Comparison of ENCODE assay signal across 1 cellular context in the genomic region with DNA sequence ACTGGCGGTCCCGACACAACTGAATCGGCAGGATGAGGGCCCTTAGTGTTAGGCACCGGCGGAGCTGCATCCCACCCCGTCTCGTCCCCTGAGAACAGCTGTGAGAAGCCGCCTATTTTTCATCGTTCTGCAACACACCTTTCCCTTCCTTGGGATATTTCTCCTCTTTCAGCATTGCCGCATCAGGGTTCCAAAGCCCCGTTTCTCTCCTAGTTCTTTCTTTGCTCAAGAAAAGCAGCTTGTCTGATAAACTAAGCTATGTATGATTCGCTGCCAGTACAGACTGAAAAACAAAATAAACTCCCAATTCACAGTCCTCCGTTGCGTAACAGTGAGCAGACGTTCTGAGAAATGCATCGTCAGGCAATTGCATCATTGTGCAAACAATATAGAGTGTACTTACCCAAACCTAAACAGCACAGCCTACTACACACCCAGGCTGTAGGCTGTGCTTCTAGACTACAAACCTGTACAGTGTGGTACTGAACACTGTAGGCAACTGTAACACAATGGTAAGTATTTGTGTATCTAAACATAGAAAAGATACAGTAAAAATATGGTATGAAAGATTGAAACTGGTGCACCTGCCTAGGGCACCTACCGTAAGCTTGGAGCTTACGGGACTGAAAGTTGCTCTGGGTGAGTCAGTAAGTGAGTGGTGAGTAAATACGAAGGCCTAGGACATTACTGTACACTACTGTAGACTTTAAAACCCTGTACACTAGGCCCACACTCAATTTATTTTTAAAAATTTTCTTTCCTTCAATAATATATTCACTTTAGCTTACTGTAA.
TF ChIP-seq lines count a peak whose summit lies in the region.

No MANE protein-coding gene starts in this region.

TF ChIP-seq in HepG2, 621 proteins besides CTCF, POLR2A, EP300 and RAD21 (continued from another document and continues in another):
- TF ChIP-seq, protein P1, sequence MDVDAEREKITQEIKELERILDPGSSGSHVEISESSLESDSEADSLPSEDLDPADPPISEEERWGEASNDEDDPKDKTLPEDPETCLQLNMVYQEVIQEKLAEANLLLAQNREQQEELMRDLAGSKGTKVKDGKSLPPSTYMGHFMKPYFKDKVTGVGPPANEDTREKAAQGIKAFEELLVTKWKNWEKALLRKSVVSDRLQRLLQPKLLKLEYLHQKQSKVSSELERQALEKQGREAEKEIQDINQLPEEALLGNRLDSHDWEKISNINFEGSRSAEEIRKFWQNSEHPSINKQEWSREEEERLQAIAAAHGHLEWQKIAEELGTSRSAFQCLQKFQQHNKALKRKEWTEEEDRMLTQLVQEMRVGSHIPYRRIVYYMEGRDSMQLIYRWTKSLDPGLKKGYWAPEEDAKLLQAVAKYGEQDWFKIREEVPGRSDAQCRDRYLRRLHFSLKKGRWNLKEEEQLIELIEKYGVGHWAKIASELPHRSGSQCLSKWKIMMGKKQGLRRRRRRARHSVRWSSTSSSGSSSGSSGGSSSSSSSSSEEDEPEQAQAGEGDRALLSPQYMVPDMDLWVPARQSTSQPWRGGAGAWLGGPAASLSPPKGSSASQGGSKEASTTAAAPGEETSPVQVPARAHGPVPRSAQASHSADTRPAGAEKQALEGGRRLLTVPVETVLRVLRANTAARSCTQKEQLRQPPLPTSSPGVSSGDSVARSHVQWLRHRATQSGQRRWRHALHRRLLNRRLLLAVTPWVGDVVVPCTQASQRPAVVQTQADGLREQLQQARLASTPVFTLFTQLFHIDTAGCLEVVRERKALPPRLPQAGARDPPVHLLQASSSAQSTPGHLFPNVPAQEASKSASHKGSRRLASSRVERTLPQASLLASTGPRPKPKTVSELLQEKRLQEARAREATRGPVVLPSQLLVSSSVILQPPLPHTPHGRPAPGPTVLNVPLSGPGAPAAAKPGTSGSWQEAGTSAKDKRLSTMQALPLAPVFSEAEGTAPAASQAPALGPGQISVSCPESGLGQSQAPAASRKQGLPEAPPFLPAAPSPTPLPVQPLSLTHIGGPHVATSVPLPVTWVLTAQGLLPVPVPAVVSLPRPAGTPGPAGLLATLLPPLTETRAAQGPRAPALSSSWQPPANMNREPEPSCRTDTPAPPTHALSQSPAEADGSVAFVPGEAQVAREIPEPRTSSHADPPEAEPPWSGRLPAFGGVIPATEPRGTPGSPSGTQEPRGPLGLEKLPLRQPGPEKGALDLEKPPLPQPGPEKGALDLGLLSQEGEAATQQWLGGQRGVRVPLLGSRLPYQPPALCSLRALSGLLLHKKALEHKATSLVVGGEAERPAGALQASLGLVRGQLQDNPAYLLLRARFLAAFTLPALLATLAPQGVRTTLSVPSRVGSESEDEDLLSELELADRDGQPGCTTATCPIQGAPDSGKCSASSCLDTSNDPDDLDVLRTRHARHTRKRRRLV (CRISPR knock-in tag; IDR thresholded peaks at IDR 0.05): no peak
- no peak for TF ChIP-seq PHF8 (CRISPR knock-in tag; IDR thresholded peaks at IDR 0.05)
- TF ChIP-seq CCAR2 (optimal IDR thresholded peaks at IDR 0.05; ENCODE audit: low read depth, low read length): no peak
- no peak for TF ChIP-seq ZNF496 (CRISPR knock-in tag; IDR thresholded peaks at IDR 0.05; ENCODE audit: insufficient replicate concordance)
- TF ChIP-seq NFATC3 (CRISPR knock-in tag; IDR thresholded peaks at IDR 0.05): 0 out of 2 replicates have a peak, but pooled peaks have one; percentile 66
- no peak for TF ChIP-seq RFX5 (IDR thresholded peaks at IDR 0.05; ENCODE audit: low read depth, low read length)
- no peak for TF ChIP-seq RBFOX2 (IDR thresholded peaks at IDR 0.05; ENCODE audit: low read depth, low read length)
- no peak for TF ChIP-seq ZNF766 (CRISPR knock-in tag; IDR thresholded peaks at IDR 0.05; ENCODE audit: borderline replicate concordance)
- peak; percentile 91 for TF ChIP-seq ZNF331 (CRISPR knock-in tag; IDR thresholded peaks at IDR 0.05)
- TF ChIP-seq, protein P2, sequence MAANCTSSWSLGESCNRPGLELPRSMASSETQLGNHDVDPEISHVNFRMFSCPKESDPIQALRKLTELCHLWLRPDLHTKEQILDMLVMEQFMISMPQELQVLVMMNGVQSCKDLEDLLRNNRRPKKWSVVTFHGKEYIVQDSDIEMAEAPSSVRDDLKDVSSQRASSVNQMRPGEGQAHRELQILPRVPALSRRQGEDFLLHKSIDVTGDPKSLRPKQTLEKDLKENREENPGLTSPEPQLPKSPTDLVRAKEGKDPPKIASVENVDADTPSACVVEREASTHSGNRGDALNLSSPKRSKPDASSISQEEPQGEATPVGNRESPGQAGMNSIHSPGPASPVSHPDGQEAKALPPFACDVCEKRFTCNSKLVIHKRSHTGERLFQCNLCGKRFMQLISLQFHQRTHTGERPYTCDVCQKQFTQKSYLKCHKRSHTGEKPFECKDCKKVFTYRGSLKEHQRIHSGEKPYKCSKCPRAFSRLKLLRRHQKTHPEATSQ (CRISPR knock-in tag; IDR thresholded peaks at IDR 0.05; ENCODE audit: borderline replicate concordance): no peak
- no peak; the same call in 1 of the 2 replicates for TF ChIP-seq ZNF136 (CRISPR knock-in tag; IDR thresholded peaks at IDR 0.05; ENCODE audit: low read depth)
- TF ChIP-seq, protein P3, sequence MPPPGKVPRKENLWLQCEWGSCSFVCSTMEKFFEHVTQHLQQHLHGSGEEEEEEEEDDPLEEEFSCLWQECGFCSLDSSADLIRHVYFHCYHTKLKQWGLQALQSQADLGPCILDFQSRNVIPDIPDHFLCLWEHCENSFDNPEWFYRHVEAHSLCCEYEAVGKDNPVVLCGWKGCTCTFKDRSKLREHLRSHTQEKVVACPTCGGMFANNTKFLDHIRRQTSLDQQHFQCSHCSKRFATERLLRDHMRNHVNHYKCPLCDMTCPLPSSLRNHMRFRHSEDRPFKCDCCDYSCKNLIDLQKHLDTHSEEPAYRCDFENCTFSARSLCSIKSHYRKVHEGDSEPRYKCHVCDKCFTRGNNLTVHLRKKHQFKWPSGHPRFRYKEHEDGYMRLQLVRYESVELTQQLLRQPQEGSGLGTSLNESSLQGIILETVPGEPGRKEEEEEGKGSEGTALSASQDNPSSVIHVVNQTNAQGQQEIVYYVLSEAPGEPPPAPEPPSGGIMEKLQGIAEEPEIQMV (CRISPR knock-in tag; IDR thresholded peaks at IDR 0.05; ENCODE audit: low read depth): no peak
- TF ChIP-seq ZNF724P (CRISPR knock-in tag; IDR thresholded peaks at IDR 0.05; ENCODE audit: borderline replicate concordance): no peak
- TF ChIP-seq TEF (CRISPR knock-in tag; IDR thresholded peaks at IDR 0.05): peak; percentile 94
- TF ChIP-seq ERF (CRISPR knock-in tag; IDR thresholded peaks at IDR 0.05): 0 out of 2 replicates have a peak, but pooled peaks have one; percentile 10
- no peak for TF ChIP-seq ZBTB1 (CRISPR knock-in tag; IDR thresholded peaks at IDR 0.05; ENCODE audit: borderline replicate concordance)
- TF ChIP-seq ZNF790 (CRISPR knock-in tag; IDR thresholded peaks at IDR 0.05; ENCODE audit: borderline replicate concordance): no peak
- TF ChIP-seq, protein P4, sequence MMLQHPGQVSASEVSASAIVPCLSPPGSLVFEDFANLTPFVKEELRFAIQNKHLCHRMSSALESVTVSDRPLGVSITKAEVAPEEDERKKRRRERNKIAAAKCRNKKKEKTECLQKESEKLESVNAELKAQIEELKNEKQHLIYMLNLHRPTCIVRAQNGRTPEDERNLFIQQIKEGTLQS (CRISPR knock-in tag; IDR thresholded peaks at IDR 0.05): peak; percentile 95
- no peak for TF ChIP-seq IRF9 (CRISPR knock-in tag; IDR thresholded peaks at IDR 0.05; ENCODE audit: borderline replicate concordance)
- no peak for TF ChIP-seq PLSCR1 (CRISPR knock-in tag; IDR thresholded peaks at IDR 0.05; ENCODE audit: borderline replicate concordance)
- no peak for TF ChIP-seq FOXJ3 (CRISPR knock-in tag; IDR thresholded peaks at IDR 0.05; ENCODE audit: borderline replicate concordance)
- no peak for TF ChIP-seq GPBP1L1 (CRISPR knock-in tag; IDR thresholded peaks at IDR 0.05)
- TF ChIP-seq PAWR (CRISPR knock-in tag; IDR thresholded peaks at IDR 0.05; ENCODE audit: borderline replicate concordance): no peak
- TF ChIP-seq MTERF4 (CRISPR knock-in tag; IDR thresholded peaks at IDR 0.05): no peak
- TF ChIP-seq, protein P5, sequence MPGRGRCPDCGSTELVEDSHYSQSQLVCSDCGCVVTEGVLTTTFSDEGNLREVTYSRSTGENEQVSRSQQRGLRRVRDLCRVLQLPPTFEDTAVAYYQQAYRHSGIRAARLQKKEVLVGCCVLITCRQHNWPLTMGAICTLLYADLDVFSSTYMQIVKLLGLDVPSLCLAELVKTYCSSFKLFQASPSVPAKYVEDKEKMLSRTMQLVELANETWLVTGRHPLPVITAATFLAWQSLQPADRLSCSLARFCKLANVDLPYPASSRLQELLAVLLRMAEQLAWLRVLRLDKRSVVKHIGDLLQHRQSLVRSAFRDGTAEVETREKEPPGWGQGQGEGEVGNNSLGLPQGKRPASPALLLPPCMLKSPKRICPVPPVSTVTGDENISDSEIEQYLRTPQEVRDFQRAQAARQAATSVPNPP (CRISPR knock-in tag; IDR thresholded peaks at IDR 0.05): no peak
- TF ChIP-seq HDAC6 (IDR thresholded peaks at IDR 0.05; ENCODE audit: low read depth, low read length): no peak
- no peak for TF ChIP-seq MBNL3 (CRISPR knock-in tag; conservative IDR thresholded peaks at IDR 0.05)
- TF ChIP-seq ZNF720 (CRISPR knock-in tag; IDR thresholded peaks at IDR 0.05): no peak
- TF ChIP-seq, protein P6, sequence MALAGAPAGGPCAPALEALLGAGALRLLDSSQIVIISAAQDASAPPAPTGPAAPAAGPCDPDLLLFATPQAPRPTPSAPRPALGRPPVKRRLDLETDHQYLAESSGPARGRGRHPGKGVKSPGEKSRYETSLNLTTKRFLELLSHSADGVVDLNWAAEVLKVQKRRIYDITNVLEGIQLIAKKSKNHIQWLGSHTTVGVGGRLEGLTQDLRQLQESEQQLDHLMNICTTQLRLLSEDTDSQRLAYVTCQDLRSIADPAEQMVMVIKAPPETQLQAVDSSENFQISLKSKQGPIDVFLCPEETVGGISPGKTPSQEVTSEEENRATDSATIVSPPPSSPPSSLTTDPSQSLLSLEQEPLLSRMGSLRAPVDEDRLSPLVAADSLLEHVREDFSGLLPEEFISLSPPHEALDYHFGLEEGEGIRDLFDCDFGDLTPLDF (CRISPR knock-in tag; IDR thresholded peaks at IDR 0.05): no peak
- TF ChIP-seq ZNF83 (CRISPR knock-in tag; IDR thresholded peaks at IDR 0.05; ENCODE audit: borderline replicate concordance): no peak
- peak; percentile 41; the same call in 1 of the 2 replicates for TF ChIP-seq NFE2L2 (IDR thresholded peaks at IDR 0.05; ENCODE audit: low read length)
- TF ChIP-seq ZNF784 (CRISPR knock-in tag; IDR thresholded peaks at IDR 0.05; ENCODE audit: borderline replicate concordance): peak; percentile 95
- TF ChIP-seq SKI (IDR thresholded peaks at IDR 0.05; ENCODE audit: partially characterized antibody): peak; percentile 66
- no peak for TF ChIP-seq ZMAT5 (CRISPR knock-in tag; IDR thresholded peaks at IDR 0.05; ENCODE audit: borderline replicate concordance, low read depth)
- TF ChIP-seq NR2F1 (CRISPR knock-in tag; IDR thresholded peaks at IDR 0.05): no peak
- no peak for TF ChIP-seq ELF4 (CRISPR knock-in tag; IDR thresholded peaks at IDR 0.05; ENCODE audit: borderline replicate concordance)
